2 cellular contexts compared by ENCODE assay signal in genomic region chr19:47021536-47022139, GRCh38.
TF ChIP-seq lines count a peak whose summit lies in the region.

No MANE protein-coding gene starts in this region.

TF ChIP-seq in A549, 52 proteins besides CTCF, POLR2A, EP300 and RAD21 (continued from another document and continues in another):
- TF ChIP-seq FOXS1 (CRISPR knock-in tag; IDR thresholded peaks at IDR 0.05) (no peak), MAX (IDR thresholded peaks at IDR 0.05) (peak; percentile 67), ELK1 (IDR thresholded peaks at IDR 0.05; ENCODE audit: low read depth, low read length) (no peak), ATOH8 (CRISPR knock-in tag; IDR thresholded peaks at IDR 0.05; ENCODE audit: low read depth) (no peak), RARB (CRISPR knock-in tag; IDR thresholded peaks at IDR 0.05) (no peak), GATA3 (IDR thresholded peaks at IDR 0.05; ENCODE audit: borderline replicate concordance) (no peak), EHMT2 (IDR thresholded peaks at IDR 0.05; ENCODE audit: low read depth) (no peak), ZC3H11A (IDR thresholded peaks at IDR 0.05) (no peak), CBX8 (IDR thresholded peaks at IDR 0.05) (no peak), ZFP36 (IDR thresholded peaks at IDR 0.05; ENCODE audit: borderline replicate concordance, partially characterized antibody) (peak; percentile 98), BCL3 (IDR thresholded peaks at IDR 0.05) (no peak), TFCP2L1 (CRISPR knock-in tag; IDR thresholded peaks at IDR 0.05) (no peak), TP53 (CRISPR knock-in tag; IDR thresholded peaks at IDR 0.05) (no peak), FOSL2 (IDR thresholded peaks at IDR 0.05) (no peak), FOSL2 (CRISPR knock-in tag; IDR thresholded peaks at IDR 0.05) (no peak), NR3C1 (IDR thresholded peaks at IDR 0.05) (no peak), RCOR1 (IDR thresholded peaks at IDR 0.05; ENCODE audit: low read depth, low read length) (0 out of 2 replicates have a peak, but pooled peaks have one; percentile 52), ZNF302 (CRISPR knock-in tag; IDR thresholded peaks at IDR 0.05) (no peak), POLR2AphosphoS2 (conservative IDR thresholded peaks at IDR 0.05; ENCODE audit: low read length) (no peak), HEYL (CRISPR knock-in tag; IDR thresholded peaks at IDR 0.05) (no peak), HOXA7 (CRISPR knock-in tag; IDR thresholded peaks at IDR 0.05) (no peak), PHF8 (IDR thresholded peaks at IDR 0.05; ENCODE audit: borderline replicate concordance, low read depth) (no peak), ESRRA (IDR thresholded peaks at IDR 0.05; ENCODE audit: borderline replicate concordance, low read length) (no peak), KDM5A (IDR thresholded peaks at IDR 0.05) (no peak), CEBPB (IDR thresholded peaks at IDR 0.05) (no peak), HOXB13 (CRISPR knock-in tag; IDR thresholded peaks at IDR 0.05; ENCODE audit: low read depth) (no peak), HMGXB4 (CRISPR knock-in tag; IDR thresholded peaks at IDR 0.05; ENCODE audit: borderline replicate concordance) (no peak), USF2 (IDR thresholded peaks at IDR 0.05) (no peak), NFE2L2 (conservative IDR thresholded peaks at IDR 0.05; ENCODE audit: low read length) (no peak), CHD4 (IDR thresholded peaks at IDR 0.05; ENCODE audit: borderline replicate concordance) (no peak), KDM1A (IDR thresholded peaks at IDR 0.05; ENCODE audit: low read depth) (peak; percentile 32; the same call in 1 of the 2 replicates), PBX3 (IDR thresholded peaks at IDR 0.05) (no peak), JUNB (IDR thresholded peaks at IDR 0.05) (no peak), ZSCAN20 (CRISPR knock-in tag; IDR thresholded peaks at IDR 0.05) (no peak)

TF ChIP-seq in K562, 482 proteins besides CTCF, POLR2A, EP300 and RAD21 (continued from another document and continues in another):
- TF ChIP-seq ZNF407 (IDR thresholded peaks at IDR 0.05; ENCODE audit: low read depth) (no peak), HBP1 (CRISPR knock-in tag; IDR thresholded peaks at IDR 0.05) (no peak), PCBP1 (IDR thresholded peaks at IDR 0.05; ENCODE audit: low read depth, low read length, poor library complexity, severe bottlenecking) (peak; percentile 45), CHD1 (IDR thresholded peaks at IDR 0.05; ENCODE audit: low read length) (no peak), SMARCE1 (IDR thresholded peaks at IDR 0.05) (no peak), KDM4B (IDR thresholded peaks at IDR 0.05; ENCODE audit: borderline replicate concordance in 2 of 2, low read depth in 1 of 2) (no peak), GTF2A2 (tag; IDR thresholded peaks at IDR 0.05) (no peak), MEF2A (IDR thresholded peaks at IDR 0.05; ENCODE audit: control insufficient read depth, low read depth, low read length) (no peak), STAT6 (CRISPR knock-in tag; IDR thresholded peaks at IDR 0.05) (no peak), GABPB2 (CRISPR knock-in tag; conservative IDR thresholded peaks at IDR 0.05) (no peak), ZNF280A (IDR thresholded peaks at IDR 0.05; ENCODE audit: low read depth, partially characterized antibody) (no peak), GMEB1 (CRISPR knock-in tag; IDR thresholded peaks at IDR 0.05) (no peak), CBX1 (IDR thresholded peaks at IDR 0.05; ENCODE audit: low read depth) (0 out of 2 replicates have a peak, but pooled peaks have one; percentile 44), ADNP (tag; IDR thresholded peaks at IDR 0.05) (peak; percentile 82), ZNF436 (CRISPR knock-in tag; IDR thresholded peaks at IDR 0.05) (peak; percentile 94), TFAP4 (CRISPR knock-in tag; IDR thresholded peaks at IDR 0.05; ENCODE audit: borderline replicate concordance) (peak; percentile 64; the same call in 1 of the 2 replicates), HDAC3 (IDR thresholded peaks at IDR 0.05; ENCODE audit: borderline replicate concordance, partially characterized antibody) (no peak), ZNF668 (CRISPR knock-in tag; IDR thresholded peaks at IDR 0.05) (no peak), GTF3C2 (IDR thresholded peaks at IDR 0.05; ENCODE audit: borderline replicate concordance, extremely low read depth, insufficient read length) (peak; percentile 23), ZFP36 (IDR thresholded peaks at IDR 0.05; ENCODE audit: low read depth, low read length, partially characterized antibody) (peak; percentile 97), CHD4 (IDR thresholded peaks at IDR 0.05; ENCODE audit: insufficient read depth, insufficient replicate concordance, low read depth, low read length, poor library complexity, severe bottlenecking) (peak; percentile 71), ZNF79 (CRISPR knock-in tag; IDR thresholded peaks at IDR 0.05; ENCODE audit: low read depth) (no peak)
